ENCODE assay signal across 8 cellular contexts in the genomic region with DNA sequence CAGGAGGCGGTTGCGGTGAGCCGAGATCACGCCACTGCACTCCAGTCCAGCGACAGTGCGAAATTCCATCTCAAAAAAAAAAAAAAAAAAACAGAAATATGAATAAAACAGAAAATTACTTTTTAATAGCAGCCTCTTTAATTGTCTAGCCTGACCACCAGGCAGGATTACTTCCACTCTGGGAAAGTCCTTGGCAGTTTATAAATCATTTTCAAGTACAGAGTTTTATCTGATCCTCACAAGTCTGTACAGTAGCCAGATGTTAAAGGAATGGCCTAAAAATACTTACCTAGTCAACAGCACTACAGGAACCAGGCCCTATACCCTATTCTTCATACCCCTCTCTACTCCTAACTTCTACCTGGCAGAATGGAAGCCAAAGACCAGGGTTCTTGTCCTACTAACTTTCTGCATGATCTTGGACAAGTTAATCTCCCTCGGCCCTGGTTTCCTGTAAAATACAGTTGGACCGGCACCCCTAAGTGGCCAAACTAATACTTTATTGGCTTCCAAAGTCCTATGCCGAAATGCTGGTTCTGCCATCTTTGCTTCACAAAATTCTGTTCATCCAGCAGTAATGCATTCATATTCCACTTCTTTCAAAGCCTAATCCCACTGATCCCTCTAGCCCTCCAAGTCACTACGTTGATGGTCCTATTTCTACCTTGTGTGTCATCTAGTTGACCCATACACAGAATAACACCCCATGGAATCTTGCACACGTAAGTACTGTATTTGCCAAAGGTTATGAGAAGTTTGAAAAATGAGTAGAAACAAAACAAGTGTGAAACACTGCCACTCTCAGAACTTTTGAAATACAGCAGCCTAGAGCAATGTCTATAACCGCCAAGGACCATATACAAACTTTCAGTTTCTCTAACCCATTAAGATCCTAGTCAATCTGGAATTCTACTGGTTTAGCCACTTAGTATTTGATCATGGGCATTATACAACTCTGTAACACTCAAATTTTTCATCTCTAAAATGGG. TPM values are rescaled to one million over a fixed set of nuclear protein-coding genes. Genes with fewer than 3 reads are reported as not detected.
A peak's percentile ranks its signal among the peaks of the same experiment; 100 is the strongest.
DNase-seq lines count a peak whose midpoint lies in the region; ATAC-seq and TF ChIP-seq lines count a peak whose summit lies in the region.

No MANE protein-coding gene starts in this region.

- DNase-seq in H7 (no peak), T-cell (no peak), fibroblast of the aortic adventitia (ENCODE audit: low read depth) (peak; percentile 41), skeletal muscle cell (ENCODE audit: low read depth) (no peak), DMS 273 treated with DMSO at 0.1 percent for 48 hours (lab: John Stamatoyannopoulos, UW) (no peak), AML-193 (lab: John Stamatoyannopoulos, UW) (no peak), anterior cingulate cortex (lab: John Stamatoyannopoulos, UW) (no peak), occipital lobe (lab: John Stamatoyannopoulos, UW) (no peak)

- no peak for TF ChIP-seq CTCF in fibroblast of the aortic adventitia (IDR thresholded peaks at IDR 0.05; ENCODE audit: insufficient read depth, low read length)

- CTCF ChIA-PET in T-cell (lab: Charles Lee): interaction anchor here in 1 of 2 donors (0.7 kb wide), 1 partner anchor 1128 kb away, joined by 4 read pairs; no protein-coding TSS in a partner anchor

- H3K27me3 Mint-ChIP-seq in T-cell: no peaks in the 10 kb centered on the region

- peaks cover 58 to 66% (median 63%) of the 10 kb centered on the region in 3 donors for H3K4me1 Mint-ChIP-seq in T-cell

- peaks cover 17% of the 10 kb centered on the region for H3K36me3 Mint-ChIP-seq in T-cell

- H3K27ac Mint-ChIP-seq in T-cell: peak overlapping the region; percentile 87 to 99

- H3K36me3 ChIP-seq in H7 (replicated peaks; ENCODE audit: control insufficient read depth, insufficient read depth, low read length): peaks cover 10% of the 10 kb centered on the region

- ATAC-seq in T-cell (replicated peaks in 1 of 4): no peak

- POLR2A ChIA-PET in T-cell (lab: Charles Lee): interaction anchor here in 1 of 2 donors (0.7 kb wide), 1 partner anchor 296 kb away, joined by 5 read pairs; no protein-coding TSS in a partner anchor

- H3K4me3 Mint-ChIP-seq in T-cell: peak overlapping the region; percentile 95 to 97 (median 96)

- H3K27me3 ChIP-seq in H7 (ENCODE audit: control insufficient read depth, insufficient read depth, low read length): no peaks in the 10 kb centered on the region

- H3K9me3 Mint-ChIP-seq in T-cell: no peaks in the 10 kb centered on the region

- peak overlapping the region; percentile 94 for H3K4me3 ChIP-seq in H7 (ENCODE audit: insufficient read depth, low read depth, low read length)
- peak overlapping the region; percentile 96 for H3K4me3 ChIP-seq in fibroblast of the aortic adventitia (ENCODE audit: low read depth, low read length)
- H3K4me3 ChIP-seq in skeletal muscle cell (ENCODE audit: low read depth, low read length): peak overlapping the region; percentile 85

RNA-seq across cellular contexts. Expression of a gene that starts 1.7 kb away (rescaled TPM):
- total RNA-seq in H7 (2014; rRNA removed; shearing (Covaris generic)): 106 and 121 TPM in 2 replicates
- total RNA-seq in T-cell (10 to 100 TPM; 20.6 to 54.7 (median 48.9) TPM), fibroblast of the aortic adventitia (ENCODE audit: low replicate concordance) (148 and 223 TPM in 2 replicates), occipital lobe (43.8 TPM)
